Comparison of ENCODE assay signal across 12 cellular contexts in the genomic region with DNA sequence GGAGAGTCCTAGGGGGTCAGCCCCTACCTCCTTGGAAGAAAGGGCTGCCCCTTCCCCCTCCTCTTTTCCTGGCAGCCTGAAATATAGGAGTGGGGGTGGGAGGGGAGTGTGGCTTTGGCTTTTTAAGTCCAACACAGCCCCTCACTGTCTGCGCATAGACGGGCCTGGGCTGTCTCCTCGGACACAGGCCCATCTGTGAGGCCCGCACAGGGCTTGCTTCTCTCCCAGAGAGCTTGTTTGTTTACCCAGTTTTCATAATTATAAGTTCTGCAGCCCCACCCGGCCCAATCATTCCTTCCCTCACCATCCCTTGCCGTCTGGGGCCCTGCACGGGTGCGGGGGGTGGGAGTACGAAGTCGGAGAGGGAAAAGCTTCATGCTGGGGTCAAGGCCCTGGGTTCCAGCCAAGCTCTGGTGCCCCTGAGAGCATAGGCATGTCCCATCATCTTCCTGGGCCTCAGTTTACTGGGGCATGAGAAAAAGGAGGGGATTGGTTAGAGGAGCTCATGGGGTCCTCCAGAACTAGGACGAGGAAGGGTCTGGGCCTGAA. TPM values are rescaled to one million over a fixed set of nuclear protein-coding genes. Genes with fewer than 3 reads are reported as not detected.
A peak's percentile ranks its signal among the peaks of the same experiment; 100 is the strongest.
DNase-seq lines count a peak whose midpoint lies in the region; ATAC-seq and TF ChIP-seq lines count a peak whose summit lies in the region.
"Had no signal": no experiment of that assay in that cellular context is flagged by ENCODE, and none has a peak within 500 bp of the region (broad histone marks: within the 10 kb centered on the region; RNA-seq: fewer than 3 reads in every experiment).

No MANE protein-coding gene starts in this region.

- peak overlapping the region; percentile 69 for H3K4me3 Mint-ChIP-seq in CD8-positive, alpha-beta T cell
- no peak overlapping the region for H3K4me3 Mint-ChIP-seq in Calu3 (ENCODE audit: low read depth, unreplicated experiment)

- POLR2A ChIA-PET in CD8-positive, alpha-beta T cell (lab: Charles Lee), result interaction anchor here (1.2 to 1.7 kb wide), 3 partner anchors 10 to 158 kb away, joined by 3 to 7 read pairs (median 4); no protein-coding TSS in a partner anchor

- no peaks in the 10 kb centered on the region for H3K27me3 ChIP-seq in CD8-positive, alpha-beta T cell (ENCODE audit: insufficient read depth, low read length)
- H3K27me3 ChIP-seq in SJCRH30 (no peaks in the 10 kb centered on the region), esophagus (ENCODE audit: control insufficient read depth in 1 of 2, insufficient read depth in 2 of 2, low read length in 2 of 2) (no peaks in the 10 kb centered on the region)

- no peaks in the 10 kb centered on the region for H3K9me3 Mint-ChIP-seq in CD8-positive, alpha-beta T cell
- H3K9me3 Mint-ChIP-seq in Calu3 (ENCODE audit: low read depth, unreplicated experiment), result no peaks in the 10 kb centered on the region

- no peak for ATAC-seq in CD8-positive, alpha-beta T cell
- ATAC-seq in sciatic nerve (peak; percentile 6), GM19023 (IDR thresholded peaks at IDR 0.05; ENCODE audit: unreplicated experiment) (no peak)

- intact Hi-C loops in CD8-positive, alpha-beta T cell (cut with DNase I, micrococcal nuclease), result no loop called here
- intact Hi-C loops in sciatic nerve (cut with DNase I) (no loop called here), Calu3 (cut with micrococcal nuclease; ENCODE audit: unreplicated experiment) (no loop called here)

- peaks cover 67% of the 10 kb centered on the region for H3K4me1 Mint-ChIP-seq in CD8-positive, alpha-beta T cell (ENCODE audit: low read depth)
- peaks cover 61% of the 10 kb centered on the region for H3K4me1 Mint-ChIP-seq in Calu3 (ENCODE audit: low read depth, unreplicated experiment)

- peak overlapping the region; percentile 46 for H3K4me3 ChIP-seq in CD8-positive, alpha-beta T cell (ENCODE audit: low read depth, low read length)
- no peak overlapping the region for H3K4me3 ChIP-seq in SJCRH30
- peak overlapping the region; percentile 20 to 36 for H3K4me3 ChIP-seq in esophagus (ENCODE audit: low read depth in 1 of 2, low read length in 2 of 2)

- H3K27ac Mint-ChIP-seq in CD8-positive, alpha-beta T cell, result peak overlapping the region; percentile 83
- no peak overlapping the region for H3K27ac Mint-ChIP-seq in Calu3 (ENCODE audit: unreplicated experiment)

- DNase-seq in CD8-positive, alpha-beta T cell, result peak in 1 of 7 experiments; percentile 6
- no peak for DNase-seq in SJCRH30
- no peak for DNase-seq in sciatic nerve (ENCODE audit: low spot score)
- no peak for DNase-seq in SW 1271 (lab: John Stamatoyannopoulos, UW)
- no peak for DNase-seq in Calu3
- DNase-seq in NCI-H1105 treated with DMSO at 0.1 percent for 48 hours (lab: John Stamatoyannopoulos, UW), result no peak
- DNase-seq: activated CD4-positive, alpha-beta T cell treated with anti-CD3 and anti-CD28 coated beads, Interleukin-2, amount 50 U/mL, for 4 hours; NCI-H524 treated with DMSO at 0.1 percent for 48 hours; posterior cingulate gyrus; stimulated activated naive CD4-positive, alpha-beta T cell had no signal

- WGBS in esophagus, 2 donors, result 49 to 56% methylated on average over 11 of the region's 11 CpGs

- TF ChIP-seq CTCF in CD8-positive, alpha-beta T cell (IDR thresholded peaks at IDR 0.05), result no peak
- TF ChIP-seq CTCF in Calu3 (IDR thresholded peaks at IDR 0.05; ENCODE audit: unreplicated experiment), result no peak

- H3K36me3 ChIP-seq in CD8-positive, alpha-beta T cell (ENCODE audit: insufficient read depth, low read length), result no peaks in the 10 kb centered on the region
- H3K36me3 ChIP-seq in SJCRH30 (peaks cover 10% of the 10 kb centered on the region), esophagus (ENCODE audit: control insufficient read depth in 2 of 2, insufficient read depth in 2 of 2, low read length in 1 of 2) (peaks cover 8 to 38% of the 10 kb centered on the region in 2 donors)

- H3K27me3 Mint-ChIP-seq in CD8-positive, alpha-beta T cell (ENCODE audit: low read depth), result no peaks in the 10 kb centered on the region
- no peaks in the 10 kb centered on the region for H3K27me3 Mint-ChIP-seq in Calu3 (ENCODE audit: unreplicated experiment)

- H3K36me3 Mint-ChIP-seq in CD8-positive, alpha-beta T cell, result peaks cover 2% of the 10 kb centered on the region
- H3K36me3 Mint-ChIP-seq in Calu3 (ENCODE audit: insufficient read depth, unreplicated experiment), result peaks cover 55% of the 10 kb centered on the region

- peaks cover 52% of the 10 kb centered on the region for H3K4me1 ChIP-seq in CD8-positive, alpha-beta T cell (ENCODE audit: insufficient read depth, low read length)
- H3K4me1 ChIP-seq in SJCRH30 (peaks cover 66% of the 10 kb centered on the region), esophagus (ENCODE audit: control insufficient read depth in 2 of 2, insufficient read depth in 2 of 2, low read length in 1 of 2) (peaks cover 27 to 68% of the 10 kb centered on the region in 2 donors)

- CTCF ChIA-PET in CD8-positive, alpha-beta T cell (lab: Charles Lee), result interaction anchor here (0.9 to 1.5 kb wide), 5 partner anchors 8 to 177 kb away, joined by 3 to 5 read pairs (median 4); a partner anchor contains a TSS
- CTCF ChIA-PET in Calu3 (lab: Charles Lee), result interaction anchor here (2.4 kb wide), 1 partner anchor 13 kb away, joined by 10 read pairs; no protein-coding TSS in a partner anchor

- H3K27ac ChIP-seq in CD8-positive, alpha-beta T cell (ENCODE audit: low read depth, low read length), result peak overlapping the region; percentile 49
- H3K27ac ChIP-seq in SJCRH30 (peak overlapping the region; percentile 46), esophagus (ENCODE audit: low read depth in 2 of 2, low read length in 1 of 2) (peak overlapping the region; percentile 87 to 100)

- no TSS peak for BruUV-seq in Calu3 (replicated peaks; lab: Mats Ljungman, UMichigan)

- no peaks in the 10 kb centered on the region for H3K9me3 ChIP-seq in CD8-positive, alpha-beta T cell (ENCODE audit: low read length)
- H3K9me3 ChIP-seq in SJCRH30 (replicated peaks), result no peaks in the 10 kb centered on the region
- H3K9me3 ChIP-seq in esophagus (ENCODE audit: control insufficient read depth in 2 of 2, insufficient read depth in 1 of 2, low read depth in 1 of 2, low read length in 1 of 2), result no peaks in the 10 kb centered on the region

RNA-seq across cellular contexts. Expression of a gene that starts 54.0 kb away (rescaled TPM):
- total RNA-seq in CD8-positive, alpha-beta T cell, result 1 to 10 TPM; 7.7 to 8.9 TPM
- total RNA-seq in SJCRH30 (2014; rRNA removed; shearing (Covaris generic)), result 3.6 and 5.2 TPM in 2 replicates
- 1 to 10 TPM; 4.7 to 7.1 TPM for polyA plus RNA-seq in esophagus
- 113 TPM for total RNA-seq in sciatic nerve
- total RNA-seq in Calu3 (2022), result 5.9 and 7.5 TPM in 2 replicates

Comparison
In these comparisons a context has a peak if more than half of its experiments do, and no peak if none do; other contexts are left out.
1. RNA of a gene that starts 54.0 kb away (total RNA-seq): 113 TPM in sciatic nerve (single experiment); 7.7 to 8.9 TPM in CD8-positive, alpha-beta T cell, 5.9 to 7.5 TPM in Calu3 and 3.6 to 5.2 TPM in SJCRH30; every median in the first group is over 10 times any median in the second.
2. Peak in every context shown above with its lines, with median percentiles within 50 percentile points of each other: H3K27ac ChIP-seq.